Comparison of ENCODE assay signal across 1 cellular context in genomic region chr12:79933580-79934264, GRCh38.
TF ChIP-seq lines count a peak whose summit lies in the region.

No MANE protein-coding gene starts in this region.

TF ChIP-seq in GM23338, 12 proteins besides CTCF, POLR2A, EP300 and RAD21 (continued from another document):
- no peak for TF ChIP-seq ZNF462 (CRISPR knock-in tag; IDR thresholded peaks at IDR 0.05)
- no peak for TF ChIP-seq EZH2 (IDR thresholded peaks at IDR 0.05; ENCODE audit: low read depth, unreplicated experiment)
- no peak for TF ChIP-seq STAT1 (IDR thresholded peaks at IDR 0.05; ENCODE audit: unreplicated experiment)
- TF ChIP-seq ZNF331 (CRISPR knock-in tag; IDR thresholded peaks at IDR 0.05; ENCODE audit: low read depth), result no peak
- TF ChIP-seq NANOG (IDR thresholded peaks at IDR 0.05; ENCODE audit: borderline replicate concordance), result no peak
